2 cellular contexts compared by ENCODE assay signal in the genomic region with DNA sequence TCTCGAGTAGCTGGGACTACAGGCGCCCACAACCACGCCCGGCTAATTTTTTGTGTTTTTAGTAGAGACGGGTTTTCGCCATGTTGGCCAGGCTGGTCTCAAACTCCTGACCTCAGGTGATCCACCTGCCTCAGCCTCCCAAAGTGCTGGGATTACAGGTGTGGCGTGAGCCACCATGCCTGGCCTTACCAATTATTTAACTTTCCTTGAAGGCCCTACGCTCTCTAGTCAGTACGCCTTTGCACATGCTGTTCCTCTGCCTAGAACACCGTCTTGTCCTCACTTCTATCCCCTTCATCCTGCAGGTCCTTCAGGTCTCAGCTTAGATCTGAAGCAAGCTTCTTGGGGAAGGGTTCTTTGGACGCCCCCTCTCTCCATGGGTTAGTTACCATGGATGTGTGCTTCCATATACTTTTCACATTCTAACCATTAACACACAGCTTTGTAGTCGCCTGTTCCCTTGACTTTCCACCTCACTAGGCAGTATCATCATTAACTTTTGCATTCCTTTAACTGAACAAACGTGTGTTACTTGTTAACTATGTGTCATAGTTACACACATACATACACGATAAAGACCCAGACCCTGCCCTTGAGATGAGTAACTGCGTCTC.
TF ChIP-seq lines count a peak whose summit lies in the region.

No MANE protein-coding gene starts in this region.

TF ChIP-seq in SK-N-SH, 30 proteins besides CTCF, POLR2A, EP300 and RAD21 (continued from another document):
- no peak; the same call in 1 of the 2 replicates for TF ChIP-seq ZBTB33 (IDR thresholded peaks at IDR 0.05; ENCODE audit: borderline replicate concordance, low read depth)
- no peak for TF ChIP-seq USF1 (IDR thresholded peaks at IDR 0.05; ENCODE audit: borderline replicate concordance, low read depth)
- TF ChIP-seq, protein P1, sequence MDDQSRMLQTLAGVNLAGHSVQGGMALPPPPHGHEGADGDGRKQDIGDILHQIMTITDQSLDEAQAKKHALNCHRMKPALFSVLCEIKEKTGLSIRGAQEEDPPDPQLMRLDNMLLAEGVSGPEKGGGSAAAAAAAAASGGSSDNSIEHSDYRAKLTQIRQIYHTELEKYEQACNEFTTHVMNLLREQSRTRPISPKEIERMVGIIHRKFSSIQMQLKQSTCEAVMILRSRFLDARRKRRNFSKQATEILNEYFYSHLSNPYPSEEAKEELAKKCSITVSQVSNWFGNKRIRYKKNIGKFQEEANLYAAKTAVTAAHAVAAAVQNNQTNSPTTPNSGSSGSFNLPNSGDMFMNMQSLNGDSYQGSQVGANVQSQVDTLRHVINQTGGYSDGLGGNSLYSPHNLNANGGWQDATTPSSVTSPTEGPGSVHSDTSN (IDR thresholded peaks at IDR 0.05) = no peak
- TF ChIP-seq, protein P2, sequence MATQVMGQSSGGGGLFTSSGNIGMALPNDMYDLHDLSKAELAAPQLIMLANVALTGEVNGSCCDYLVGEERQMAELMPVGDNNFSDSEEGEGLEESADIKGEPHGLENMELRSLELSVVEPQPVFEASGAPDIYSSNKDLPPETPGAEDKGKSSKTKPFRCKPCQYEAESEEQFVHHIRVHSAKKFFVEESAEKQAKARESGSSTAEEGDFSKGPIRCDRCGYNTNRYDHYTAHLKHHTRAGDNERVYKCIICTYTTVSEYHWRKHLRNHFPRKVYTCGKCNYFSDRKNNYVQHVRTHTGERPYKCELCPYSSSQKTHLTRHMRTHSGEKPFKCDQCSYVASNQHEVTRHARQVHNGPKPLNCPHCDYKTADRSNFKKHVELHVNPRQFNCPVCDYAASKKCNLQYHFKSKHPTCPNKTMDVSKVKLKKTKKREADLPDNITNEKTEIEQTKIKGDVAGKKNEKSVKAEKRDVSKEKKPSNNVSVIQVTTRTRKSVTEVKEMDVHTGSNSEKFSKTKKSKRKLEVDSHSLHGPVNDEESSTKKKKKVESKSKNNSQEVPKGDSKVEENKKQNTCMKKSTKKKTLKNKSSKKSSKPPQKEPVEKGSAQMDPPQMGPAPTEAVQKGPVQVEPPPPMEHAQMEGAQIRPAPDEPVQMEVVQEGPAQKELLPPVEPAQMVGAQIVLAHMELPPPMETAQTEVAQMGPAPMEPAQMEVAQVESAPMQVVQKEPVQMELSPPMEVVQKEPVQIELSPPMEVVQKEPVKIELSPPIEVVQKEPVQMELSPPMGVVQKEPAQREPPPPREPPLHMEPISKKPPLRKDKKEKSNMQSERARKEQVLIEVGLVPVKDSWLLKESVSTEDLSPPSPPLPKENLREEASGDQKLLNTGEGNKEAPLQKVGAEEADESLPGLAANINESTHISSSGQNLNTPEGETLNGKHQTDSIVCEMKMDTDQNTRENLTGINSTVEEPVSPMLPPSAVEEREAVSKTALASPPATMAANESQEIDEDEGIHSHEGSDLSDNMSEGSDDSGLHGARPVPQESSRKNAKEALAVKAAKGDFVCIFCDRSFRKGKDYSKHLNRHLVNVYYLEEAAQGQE (IDR thresholded peaks at IDR 0.05; ENCODE audit: low read depth, low read length) = no peak
- no peak for TF ChIP-seq POLR2AphosphoS5 (IDR thresholded peaks at IDR 0.05; ENCODE audit: low read depth, low read length)
- no peak for TF ChIP-seq NRF1 (IDR thresholded peaks at IDR 0.05; ENCODE audit: low read depth, low read length)
- no peak for TF ChIP-seq FOXJ3 (CRISPR knock-in tag; IDR thresholded peaks at IDR 0.05)
- TF ChIP-seq JUND (IDR thresholded peaks at IDR 0.05) = no peak
- no peak for TF ChIP-seq SMC3 (IDR thresholded peaks at IDR 0.05; ENCODE audit: low read depth, low read length)
- TF ChIP-seq CHD2 (IDR thresholded peaks at IDR 0.05; ENCODE audit: low read length, partially characterized antibody) = no peak
- no peak for TF ChIP-seq EZH2phosphoT487 (IDR thresholded peaks at IDR 0.05; ENCODE audit: borderline replicate concordance, low read depth)
- TF ChIP-seq FOSL2 (IDR thresholded peaks at IDR 0.05; ENCODE audit: borderline replicate concordance, low read depth) = no peak
- TF ChIP-seq USF2 (IDR thresholded peaks at IDR 0.05; ENCODE audit: borderline replicate concordance, low read depth, low read length) = no peak
TF ChIP-seq in SK-N-SH: peak in this region for 0.

TF ChIP-seq in SK-N-SH treated with all-trans-retinoic acid at 6 μM for 48 hours, 23 proteins besides CTCF, POLR2A, EP300 and RAD21 (continued from another document):
- no peak for TF ChIP-seq TSHZ2 (CRISPR knock-in tag; IDR thresholded peaks at IDR 0.05)
- TF ChIP-seq CSDC2 (CRISPR knock-in tag; IDR thresholded peaks at IDR 0.05) = no peak
- TF ChIP-seq TCF4 (CRISPR knock-in tag; IDR thresholded peaks at IDR 0.05; ENCODE audit: borderline replicate concordance) = no peak
- TF ChIP-seq SNAI2 (CRISPR knock-in tag; IDR thresholded peaks at IDR 0.05) = no peak
- no peak for TF ChIP-seq ESRRG (CRISPR knock-in tag; IDR thresholded peaks at IDR 0.05)
- TF ChIP-seq ZC3H10 (CRISPR knock-in tag; IDR thresholded peaks at IDR 0.05) = no peak
- no peak for TF ChIP-seq BACH2 (CRISPR knock-in tag; IDR thresholded peaks at IDR 0.05; ENCODE audit: borderline replicate concordance)
- no peak for TF ChIP-seq POU6F1 (CRISPR knock-in tag; IDR thresholded peaks at IDR 0.05; ENCODE audit: borderline replicate concordance, low read depth)
